21 cellular contexts compared by ENCODE assay signal in genomic region chr6:42942444-42942843, GRCh38. TPM values are rescaled to one million over a fixed set of nuclear protein-coding genes. Genes with fewer than 3 reads are reported as not detected.
DNase-seq lines count a peak whose midpoint lies in the region; ATAC-seq, FAIRE-seq and TF ChIP-seq lines count a peak whose summit lies in the region.
"Had no signal": no experiment of that assay in that cellular context is flagged by ENCODE, and none has a peak within 500 bp of the region (broad histone marks: within the 10 kb centered on the region; RNA-seq: fewer than 3 reads in every experiment).

No MANE protein-coding gene starts in this region.

- peak; percentile 29; the same call in 1 of the 2 replicates for ATAC-seq in WTC11
- ATAC-seq in effector memory CD8-positive, alpha-beta T cell (replicated peaks) = no peak
- ATAC-seq: A549; CD8-positive, alpha-beta T cell had no signal

- H3K27me3 Mint-ChIP-seq in WTC11 (ENCODE audit: low read depth) = peaks cover 2% of the 10 kb centered on the region; the same call in 1 of the 2 replicates
- H3K27me3 Mint-ChIP-seq in nephron progenitor cell (ENCODE audit: low read depth, poor library complexity) = no peaks in the 10 kb centered on the region
- H3K27me3 Mint-ChIP-seq in effector memory CD8-positive, alpha-beta T cell = no peaks in the 10 kb centered on the region

- H3K4me3 Mint-ChIP-seq in WTC11 (no peak overlapping the region), nephron progenitor cell (no peak overlapping the region)
- no peak overlapping the region for H3K4me3 Mint-ChIP-seq in effector memory CD8-positive, alpha-beta T cell
- H3K4me3 Mint-ChIP-seq: CD14-positive monocyte; CD8-positive, alpha-beta T cell; H9 had no signal

- no peaks in the 10 kb centered on the region for H3K4me1 ChIP-seq in kidney (ENCODE audit: control insufficient read depth in 1 of 2, insufficient read depth in 1 of 2, low read depth in 1 of 2, low read length in 2 of 2)
- H3K4me1 ChIP-seq: A549 had no signal

- H3K27ac Mint-ChIP-seq in WTC11 = no peak overlapping the region
- peak overlapping the region; percentile 93 for H3K27ac Mint-ChIP-seq in nephron progenitor cell
- no peak overlapping the region for H3K27ac Mint-ChIP-seq in effector memory CD8-positive, alpha-beta T cell
- H3K27ac Mint-ChIP-seq: CD8-positive, alpha-beta T cell had no signal

- no peaks in the 10 kb centered on the region for H3K9me3 Mint-ChIP-seq in WTC11
- no peaks in the 10 kb centered on the region for H3K9me3 Mint-ChIP-seq in nephron progenitor cell
- H3K9me3 Mint-ChIP-seq in effector memory CD8-positive, alpha-beta T cell = no peaks in the 10 kb centered on the region
- H3K9me3 Mint-ChIP-seq: CD8-positive, alpha-beta T cell; H9 had no signal

- no peak overlapping the region for H3K27ac ChIP-seq in kidney (ENCODE audit: low read depth in 2 of 2, low read length in 2 of 2)
- H3K27ac ChIP-seq in substantia nigra (ENCODE audit: low read depth, low read length, poor library complexity, severe bottlenecking) = no peak overlapping the region
- H3K27ac ChIP-seq: A549 had no signal

- DNase-seq in WTC11 (ENCODE audit: low spot score) (no peak), kidney (peak; percentile 15), nephron progenitor cell (no peak), SKM-1 treated with dmso at 0.1 percent for 144 hours (lab: John Stamatoyannopoulos, UW; ENCODE audit: unreplicated experiment) (no peak), substantia nigra (lab: John Stamatoyannopoulos, UW) (no peak)
- no peak for DNase-seq in effector memory CD8-positive, alpha-beta T cell
- DNase-seq: CD8-positive, alpha-beta T cell; COR-L47; DMS153; DMS79 treated with DMSO at 0.1 percent for 48 hours; EL; GOT3; H9 had no signal

- H3K36me3 Mint-ChIP-seq in WTC11 = peaks cover 19% of the 10 kb centered on the region
- peaks cover 36% of the 10 kb centered on the region for H3K36me3 Mint-ChIP-seq in nephron progenitor cell (ENCODE audit: low read depth)
- peaks cover 56% of the 10 kb centered on the region for H3K36me3 Mint-ChIP-seq in effector memory CD8-positive, alpha-beta T cell (ENCODE audit: insufficient read depth)

- TF ChIP-seq CTCF in WTC11 (IDR thresholded peaks at IDR 0.05) (no peak), kidney (IDR thresholded peaks at IDR 0.05; ENCODE audit: borderline replicate concordance, extremely low read depth, insufficient read depth) (no peak), nephron progenitor cell (IDR thresholded peaks at IDR 0.05) (no peak)

- H3K36me3 ChIP-seq in kidney (ENCODE audit: control insufficient read depth in 1 of 2, insufficient read depth in 2 of 2, low read length in 2 of 2) = peaks cover 0 to 9% of the 10 kb centered on the region in 2 donors

- CTCF ChIA-PET in WTC11 (lab: Charles Lee) = no interaction called here

- H3K4me1 Mint-ChIP-seq in WTC11 (peaks cover 13% of the 10 kb centered on the region), nephron progenitor cell (peaks cover 5% of the 10 kb centered on the region)
- peaks cover 3 to 5% of the 10 kb centered on the region in 2 donors for H3K4me1 Mint-ChIP-seq in effector memory CD8-positive, alpha-beta T cell (ENCODE audit: low read depth in 2 of 2)

- no peak for FAIRE-seq in kidney (lab: Jason Lieb, UNC)
- FAIRE-seq: A549, D721Med, G401.6, GM18507, HTR-8/SVneo had no signal

- H3K9ac ChIP-seq in kidney (ENCODE audit: low read length in 2 of 2) = no peak overlapping the region

- POLR2A ChIA-PET in WTC11 (lab: Charles Lee) = no interaction called here

- intact Hi-C loops in kidney (cut with DNase I) = no loop called here

- no peaks in the 10 kb centered on the region for H3K9me3 ChIP-seq in kidney (ENCODE audit: control insufficient read depth in 1 of 2, low read length in 2 of 2)
- H3K9me3 ChIP-seq: A549 had no signal

- H3K4me3 ChIP-seq in kidney (ENCODE audit: low read length in 2 of 2) = no peak overlapping the region
- H3K4me3 ChIP-seq: A549 had no signal

TF ChIP-seq in WTC11, 78 proteins besides CTCF, POLR2A, EP300 and RAD21:
- TF ChIP-seq ZNF425 (CRISPR knock-in tag; conservative IDR thresholded peaks at IDR 0.05) (no peak), SMAD4 (CRISPR knock-in tag; IDR thresholded peaks at IDR 0.05) (no peak), NR2C2 (CRISPR knock-in tag; IDR thresholded peaks at IDR 0.05) (no peak), USF1 (CRISPR knock-in tag; IDR thresholded peaks at IDR 0.05) (no peak), AFF4 (CRISPR knock-in tag; IDR thresholded peaks at IDR 0.05; ENCODE audit: borderline replicate concordance) (no peak), ZBTB21 (CRISPR knock-in tag; IDR thresholded peaks at IDR 0.05; ENCODE audit: borderline replicate concordance) (no peak), FOXP1 (CRISPR knock-in tag; IDR thresholded peaks at IDR 0.05; ENCODE audit: borderline replicate concordance) (no peak)

RNA-seq across cellular contexts. Expression of gene CNPY3, which starts 13.2 kb away (rescaled TPM):
- total RNA-seq in WTC11 (2021) (67.0 to 88.7 TPM (median 86.5 TPM) in 3 replicates), kidney (49.9 TPM)
- 40.1 TPM for polyA plus RNA-seq in kidney (ENCODE audit: insufficient read depth, low read depth, low replicate concordance)

RNA-seq across cellular contexts. Expression of gene GNMT, which starts 18.1 kb away (rescaled TPM):
- total RNA-seq in WTC11 (2021) (1.6 to 2.7 TPM (median 2.0 TPM) in 3 replicates), kidney (0.54 TPM)
- polyA plus RNA-seq in kidney (ENCODE audit: insufficient read depth, low read depth, low replicate concordance) = 1.9 TPM

RNA-seq across cellular contexts. Expression of gene PTCRA, which starts 26.6 kb away (rescaled TPM):
- total RNA-seq in WTC11 (2021) (not detected in 3 replicates), kidney (not detected)
- not detected for polyA plus RNA-seq in kidney (ENCODE audit: insufficient read depth, low read depth, low replicate concordance)
- total RNA-seq: CD8-positive, alpha-beta T cell; H9 had no signal
- polyA plus RNA-seq: A549, AG04450, BJ had no signal

RNA-seq across cellular contexts. Expression of gene PEX6, which starts 36.5 kb away (rescaled TPM):
- 8.2 to 12.6 TPM (median 11.7 TPM) in 3 replicates for total RNA-seq in WTC11 (2021)
- 22.6 TPM for total RNA-seq in kidney
- 18.0 TPM for polyA plus RNA-seq in kidney (ENCODE audit: insufficient read depth, low read depth, low replicate concordance)

RNA-seq across cellular contexts. Expression of gene PPP2R5D, which starts 41.9 kb away (rescaled TPM):
- total RNA-seq in WTC11 (2021) (47.5 to 52.7 TPM (median 49.0 TPM) in 3 replicates), kidney (22.6 TPM)
- polyA plus RNA-seq in kidney (ENCODE audit: insufficient read depth, low read depth, low replicate concordance) = 21.8 TPM
